Comparison of ENCODE assay signal across 8 cellular contexts in the genomic region with DNA sequence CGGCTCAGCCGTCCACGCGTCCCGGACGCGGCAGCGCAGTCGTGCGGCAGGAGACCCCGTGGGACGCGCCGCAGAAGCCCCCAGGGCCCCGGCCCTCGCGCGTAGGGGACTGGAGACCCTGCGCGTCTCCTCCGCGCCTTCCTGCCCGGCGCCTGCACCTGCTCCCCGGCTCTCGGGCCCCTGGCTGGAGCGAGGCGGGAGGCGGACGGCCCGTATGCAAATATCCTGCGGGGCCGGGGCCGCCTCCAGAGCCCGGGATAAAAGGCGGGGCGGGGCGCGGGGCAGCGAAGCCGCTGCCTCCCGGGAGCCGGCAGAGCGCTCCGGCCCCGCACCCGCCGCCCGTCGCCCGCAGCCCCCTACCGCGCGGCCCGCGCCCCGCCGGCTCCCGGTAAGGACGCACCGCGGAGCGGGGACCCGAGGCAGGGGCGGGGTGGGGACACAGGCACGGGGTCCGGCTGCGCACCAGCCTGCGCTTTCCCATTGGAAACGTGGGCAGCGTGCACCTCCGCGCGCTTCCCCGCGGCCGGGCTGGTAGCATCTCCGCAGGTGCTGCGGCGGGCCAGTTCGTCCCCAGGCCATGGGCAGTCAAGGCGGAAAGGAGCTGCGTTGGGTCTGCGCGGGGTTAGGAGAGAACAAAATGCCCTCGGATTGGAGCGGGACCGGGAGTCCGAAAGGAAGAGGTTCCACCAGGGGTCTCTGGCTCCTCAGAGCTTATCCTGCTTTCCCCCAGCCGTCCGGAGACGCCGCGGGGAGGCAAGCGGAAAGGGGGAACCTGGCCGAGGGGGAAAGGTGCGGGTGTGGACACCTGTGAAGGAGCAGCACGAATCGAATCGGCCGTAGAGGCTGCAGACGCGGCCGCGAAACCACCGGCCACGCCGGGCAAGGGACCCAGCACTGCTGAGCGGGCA. TPM values are rescaled to one million over a fixed set of nuclear protein-coding genes. Genes with fewer than 3 reads are reported as not detected.
A peak's percentile ranks its signal among the peaks of the same experiment; 100 is the strongest.
DNase-seq lines count a peak whose midpoint lies in the region; ATAC-seq and TF ChIP-seq lines count a peak whose summit lies in the region.

A gene with protein sequence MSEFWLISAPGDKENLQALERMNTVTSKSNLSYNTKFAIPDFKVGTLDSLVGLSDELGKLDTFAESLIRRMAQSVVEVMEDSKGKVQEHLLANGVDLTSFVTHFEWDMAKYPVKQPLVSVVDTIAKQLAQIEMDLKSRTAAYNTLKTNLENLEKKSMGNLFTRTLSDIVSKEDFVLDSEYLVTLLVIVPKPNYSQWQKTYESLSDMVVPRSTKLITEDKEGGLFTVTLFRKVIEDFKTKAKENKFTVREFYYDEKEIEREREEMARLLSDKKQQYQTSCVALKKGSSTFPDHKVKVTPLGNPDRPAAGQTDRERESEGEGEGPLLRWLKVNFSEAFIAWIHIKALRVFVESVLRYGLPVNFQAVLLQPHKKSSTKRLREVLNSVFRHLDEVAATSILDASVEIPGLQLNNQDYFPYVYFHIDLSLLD (plus strand): TSS at position 287 of the 908 bp plus-strand sequence. CDS start 1,220 bp downstream, outside the sequence.

- H3K4me1 Mint-ChIP-seq in activated CD4-positive, alpha-beta memory T cell treated with anti-CD3 and anti-CD28 coated beads for 36 hours (ENCODE audit: low read depth) = peaks cover 9% of the 10 kb centered on the region
- peaks cover 8% of the 10 kb centered on the region for H3K4me1 Mint-ChIP-seq in activated CD4-positive, alpha-beta memory T cell treated with anti-CD3 and anti-CD28 coated beads, Interleukin-2, amount 10 ng/mL, durations not matched to agents 7 days and 5 days
- H3K4me1 Mint-ChIP-seq in naive thymus-derived CD4-positive, alpha-beta T cell = peaks cover 0 to 19% (median 8%) of the 10 kb centered on the region in 7 donors

- peak within 1 kb of the TSS; percentile 54 for H3K4me3 ChIP-seq in H7 (ENCODE audit: insufficient read depth, low read depth, low read length)
- H3K4me3 ChIP-seq in naive thymus-derived CD4-positive, alpha-beta T cell (ENCODE audit: low read length) = no peak within 1 kb of the TSS

- peaks cover 42% of the 10 kb centered on the region for H3K27me3 ChIP-seq in H7 (ENCODE audit: control insufficient read depth, insufficient read depth, low read length)
- peaks cover 8 to 9% of the 10 kb centered on the region in 2 donors for H3K27me3 ChIP-seq in naive thymus-derived CD4-positive, alpha-beta T cell (ENCODE audit: control insufficient read depth in 2 of 2, insufficient read depth in 2 of 2, low read length in 2 of 2)

- H3K27ac ChIP-seq in naive thymus-derived CD4-positive, alpha-beta T cell (ENCODE audit: low read depth, low read length) = no peak within 1 kb of the TSS

- H3K36me3 ChIP-seq in H7 (replicated peaks; ENCODE audit: control insufficient read depth, insufficient read depth, low read length) = no peaks in the 10 kb centered on the region
- H3K36me3 ChIP-seq in naive thymus-derived CD4-positive, alpha-beta T cell (ENCODE audit: control insufficient read depth in 2 of 3, insufficient read depth in 3 of 3, low read length in 3 of 3) = no peaks in the 10 kb centered on the region

- intact Hi-C loops in activated CD4-positive, alpha-beta memory T cell treated with anti-CD3 and anti-CD28 coated beads for 36 hours (cut with micrococcal nuclease) = no loop called here
- intact Hi-C loops in naive thymus-derived CD4-positive, alpha-beta T cell (cut with micrococcal nuclease) = no loop called here

- H3K27ac Mint-ChIP-seq in activated CD4-positive, alpha-beta memory T cell treated with anti-CD3 and anti-CD28 coated beads for 36 hours = no peak within 1 kb of the TSS
- no peak within 1 kb of the TSS for H3K27ac Mint-ChIP-seq in activated CD4-positive, alpha-beta memory T cell treated with anti-CD3 and anti-CD28 coated beads, Interleukin-2, amount 10 ng/mL, durations not matched to agents 7 days and 5 days
- H3K27ac Mint-ChIP-seq in naive thymus-derived CD4-positive, alpha-beta T cell = no peak within 1 kb of the TSS

- peak within 1 kb of the TSS; percentile 51 for H3K4me3 Mint-ChIP-seq in activated CD4-positive, alpha-beta memory T cell treated with anti-CD3 and anti-CD28 coated beads for 36 hours
- no peak within 1 kb of the TSS for H3K4me3 Mint-ChIP-seq in activated CD4-positive, alpha-beta memory T cell treated with anti-CD3 and anti-CD28 coated beads, Interleukin-2, amount 10 ng/mL, durations not matched to agents 7 days and 5 days
- H3K4me3 Mint-ChIP-seq in naive thymus-derived CD4-positive, alpha-beta T cell = peak within 1 kb of the TSS; percentile 25 to 77 (median 61)

- H3K4me1 ChIP-seq in naive thymus-derived CD4-positive, alpha-beta T cell (ENCODE audit: control insufficient read depth in 2 of 2, insufficient read depth in 2 of 2, low read length in 2 of 2) = no peaks in the 10 kb centered on the region

- H3K9me3 Mint-ChIP-seq in activated CD4-positive, alpha-beta memory T cell treated with anti-CD3 and anti-CD28 coated beads for 36 hours = no peaks in the 10 kb centered on the region
- no peaks in the 10 kb centered on the region for H3K9me3 Mint-ChIP-seq in activated CD4-positive, alpha-beta memory T cell treated with anti-CD3 and anti-CD28 coated beads, Interleukin-2, amount 10 ng/mL, durations not matched to agents 7 days and 5 days
- no peaks in the 10 kb centered on the region for H3K9me3 Mint-ChIP-seq in naive thymus-derived CD4-positive, alpha-beta T cell

- TF ChIP-seq POLR2A in erythroblast (IDR thresholded peaks at IDR 0.05; ENCODE audit: low read length) = no peak

- POLR2A ChIA-PET in activated CD4-positive, alpha-beta memory T cell treated with anti-CD3 and anti-CD28 coated beads for 36 hours (lab: Charles Lee) = no interaction called here
- POLR2A ChIA-PET in activated CD4-positive, alpha-beta memory T cell treated with anti-CD3 and anti-CD28 coated beads, Interleukin-2, amount 10 ng/mL, durations not matched to agents 7 days and 5 days (lab: Charles Lee) = no interaction called here
- POLR2A ChIA-PET in naive thymus-derived CD4-positive, alpha-beta T cell (lab: Charles Lee) = no interaction called here

- CTCF ChIA-PET in activated CD4-positive, alpha-beta memory T cell treated with anti-CD3 and anti-CD28 coated beads for 36 hours (lab: Charles Lee) = no interaction called here
- CTCF ChIA-PET in activated CD4-positive, alpha-beta memory T cell treated with anti-CD3 and anti-CD28 coated beads, Interleukin-2, amount 10 ng/mL, durations not matched to agents 7 days and 5 days (lab: Charles Lee) = no interaction called here
- CTCF ChIA-PET in naive thymus-derived CD4-positive, alpha-beta T cell (lab: Charles Lee) = no interaction called here

- peak; percentile 28 for DNase-seq in activated CD4-positive, alpha-beta memory T cell treated with anti-CD3 and anti-CD28 coated beads for 36 hours
- no peak for DNase-seq in activated CD4-positive, alpha-beta memory T cell treated with anti-CD3 and anti-CD28 coated beads, Interleukin-2, amount 10 ng/mL, durations not matched to agents 7 days and 5 days
- peak; percentile 96 for DNase-seq in H7
- peak; percentile 12 for DNase-seq in NCI-H460 (ENCODE audit: extremely low read depth, low read depth)
- DNase-seq in ecto neural progenitor cell (ENCODE audit: low spot score) = peak; percentile 79
- DNase-seq in naive thymus-derived CD4-positive, alpha-beta T cell = peak in 2 of 9 donors; percentile 9 to 52
- no peak for DNase-seq in erythroblast (lab: John Stamatoyannopoulos, UW)
- DNase-seq in NK-92 (lab: John Stamatoyannopoulos, UW; ENCODE audit: unreplicated experiment) = no peak

- H3K9me3 ChIP-seq in naive thymus-derived CD4-positive, alpha-beta T cell (ENCODE audit: control insufficient read depth in 2 of 3, low read length in 3 of 3) = no peaks in the 10 kb centered on the region

- no peaks in the 10 kb centered on the region for H3K36me3 Mint-ChIP-seq in activated CD4-positive, alpha-beta memory T cell treated with anti-CD3 and anti-CD28 coated beads for 36 hours
- H3K36me3 Mint-ChIP-seq in activated CD4-positive, alpha-beta memory T cell treated with anti-CD3 and anti-CD28 coated beads, Interleukin-2, amount 10 ng/mL, durations not matched to agents 7 days and 5 days (ENCODE audit: low read depth) = no peaks in the 10 kb centered on the region
- H3K36me3 Mint-ChIP-seq in naive thymus-derived CD4-positive, alpha-beta T cell = peaks cover 0 to 4% (median 0%) of the 10 kb centered on the region in 5 donors

- ATAC-seq in naive thymus-derived CD4-positive, alpha-beta T cell = peak; percentile 10

- H3K27me3 Mint-ChIP-seq in activated CD4-positive, alpha-beta memory T cell treated with anti-CD3 and anti-CD28 coated beads for 36 hours = peaks cover 42% of the 10 kb centered on the region
- H3K27me3 Mint-ChIP-seq in activated CD4-positive, alpha-beta memory T cell treated with anti-CD3 and anti-CD28 coated beads, Interleukin-2, amount 10 ng/mL, durations not matched to agents 7 days and 5 days = peaks cover 58% of the 10 kb centered on the region
- H3K27me3 Mint-ChIP-seq in naive thymus-derived CD4-positive, alpha-beta T cell = peaks cover 29 to 78% (median 54%) of the 10 kb centered on the region in 5 donors

RNA-seq across cellular contexts. Expression of the gene that starts here (rescaled TPM):
- total RNA-seq in activated CD4-positive, alpha-beta memory T cell treated with anti-CD3 and anti-CD28 coated beads for 36 hours = not detected
- not detected for total RNA-seq in activated CD4-positive, alpha-beta memory T cell treated with anti-CD3 and anti-CD28 coated beads, Interleukin-2, amount 10 ng/mL, durations not matched to agents 7 days and 5 days
- 0.30 and 0.42 TPM in 2 replicates for total RNA-seq in H7 (2014; rRNA removed; shearing (Covaris generic))
- total RNA-seq in NCI-H460 (2014; rRNA removed; shearing (Covaris generic)) = 0.63 and 0.72 TPM in 2 replicates
- polyA plus RNA-seq in NCI-H460 (2014; cell fraction: nucleus; rRNA removed) = 0.07 and 0.21 TPM in 2 replicates
- not detected for total RNA-seq in naive thymus-derived CD4-positive, alpha-beta T cell
- polyA plus RNA-seq in naive thymus-derived CD4-positive, alpha-beta T cell = not detected

Comparison
In these comparisons a context has a peak if more than half of its experiments do, and no peak if none do; other contexts are left out.
1. Peak in DNase-seq in activated CD4-positive, alpha-beta memory T cell treated with anti-CD3 and anti-CD28 coated beads for 36 hours; RNA of the gene not detected or under 1 TPM.
2. Peak in DNase-seq and H3K4me3 ChIP-seq in H7; RNA of the gene not detected or under 1 TPM.
3. Peak in DNase-seq in NCI-H460; RNA of the gene not detected or under 1 TPM.
4. Peak in ATAC-seq in naive thymus-derived CD4-positive, alpha-beta T cell; RNA of the gene not detected or under 1 TPM.